ENCODE assay signal across 11 cellular contexts in the genomic region with DNA sequence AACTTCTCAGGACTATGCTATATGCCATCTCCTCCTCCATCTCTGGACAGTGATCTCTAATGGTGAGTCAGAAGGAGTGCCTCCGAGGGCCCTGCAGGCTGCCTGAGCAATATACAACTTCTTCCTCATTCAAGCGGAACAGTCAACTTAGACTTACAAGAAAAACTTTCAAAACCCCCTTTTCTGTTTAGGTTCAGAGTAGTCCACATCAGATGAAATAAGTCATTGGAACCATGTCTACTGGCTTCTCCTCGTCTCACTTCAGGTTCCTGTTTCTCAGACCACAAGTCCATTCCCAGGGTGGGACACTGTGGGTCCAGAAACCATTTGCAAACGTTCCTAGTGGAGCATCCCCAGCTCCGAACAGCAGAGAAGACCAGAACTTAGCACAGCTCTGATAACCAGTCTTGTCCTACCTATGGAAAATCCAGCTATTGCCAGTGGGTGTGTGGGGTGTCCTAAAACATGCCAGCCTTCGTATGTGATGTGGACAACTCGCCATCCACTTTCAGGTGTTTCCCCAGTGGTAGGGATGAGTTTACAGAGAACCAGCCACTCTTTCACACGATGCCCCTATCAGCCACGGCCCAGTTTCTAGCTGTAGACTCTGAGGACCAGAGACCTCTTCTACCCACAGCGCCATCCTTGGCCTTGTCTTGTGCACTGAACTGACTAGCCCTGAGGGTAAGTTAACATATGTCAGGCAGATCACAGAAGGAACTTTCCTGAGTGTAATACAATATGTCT. TPM values are rescaled to one million over a fixed set of nuclear protein-coding genes. Genes with fewer than 3 reads are reported as not detected.
DNase-seq lines count a peak whose midpoint lies in the region; ATAC-seq and TF ChIP-seq lines count a peak whose summit lies in the region.
"Had no signal": no experiment of that assay in that cellular context is flagged by ENCODE, and none has a peak within 500 bp of the region (broad histone marks: within the 10 kb centered on the region; RNA-seq: fewer than 3 reads in every experiment).

No MANE protein-coding gene starts in this region.

- peaks cover 7% of the 10 kb centered on the region for H3K36me3 ChIP-seq in IMR-90 (ENCODE audit: control insufficient read depth, insufficient read depth, low read length)
- no peaks in the 10 kb centered on the region for H3K36me3 ChIP-seq in mucosa of descending colon (ENCODE audit: low read depth)
- H3K36me3 ChIP-seq in esophagus muscularis mucosa = peaks cover 0 to 39% (median 19%) of the 10 kb centered on the region in 4 donors
- H3K36me3 ChIP-seq: right lobe of liver, uterus had no signal

- POLR2A ChIA-PET in IMR-90 (lab: Charles Lee; ENCODE audit: unreplicated experiment) = no interaction called here

- DNase-seq in IMR-90 (peak; percentile 6), mucosa of descending colon (no peak), NCI-H187 treated with DMSO at 0.1 percent for 48 hours (lab: John Stamatoyannopoulos, UW) (no peak), esophagus muscularis mucosa (ENCODE audit: extremely low spot score) (no peak)
- DNase-seq in activated effector memory CD4-positive, alpha-beta T cell treated with anti-CD3 and anti-CD28 coated beads, Interleukin-2, amount 50 U/mL, for 16 hours = no peak
- DNase-seq: hippocampal formation, right lobe of liver, uterus had no signal

- H3K23ac ChIP-seq in IMR-90 (ENCODE audit: low read depth, low read length) = no peak overlapping the region

- no TSS peak for BruUV-seq in IMR-90 (replicated peaks; lab: Mats Ljungman, UMichigan)

- no peak overlapping the region for H3K4me2 ChIP-seq in IMR-90 (ENCODE audit: low read depth, low read length)

- no peaks in the 10 kb centered on the region for H3K9me1 ChIP-seq in IMR-90 (ENCODE audit: insufficient read depth, low read length)

- intact Hi-C loops in IMR-90 (cut with micrococcal nuclease) = no loop called here
- intact Hi-C loops in mucosa of descending colon (cut with DNase I, micrococcal nuclease) = no loop called here
- intact Hi-C loops in esophagus muscularis mucosa (cut with DNase I) = no loop called here

- H3K4me3 ChIP-seq in IMR-90 (ENCODE audit: insufficient read depth, low read depth, low read length) (no peak overlapping the region), mucosa of descending colon (no peak overlapping the region), esophagus muscularis mucosa (no peak overlapping the region)
- H3K4me3 ChIP-seq: right lobe of liver, uterus had no signal

- H2BK120ac ChIP-seq in IMR-90 (ENCODE audit: low read depth, low read length) = no peak overlapping the region

- H3K4me1 ChIP-seq in IMR-90 (ENCODE audit: control insufficient read depth, insufficient read depth, low read length) (no peaks in the 10 kb centered on the region), mucosa of descending colon (ENCODE audit: low read depth) (no peaks in the 10 kb centered on the region), esophagus muscularis mucosa (no peaks in the 10 kb centered on the region)
- H3K4me1 ChIP-seq: right lobe of liver, uterus had no signal

- H2AK9ac ChIP-seq in IMR-90 (replicated peaks; ENCODE audit: low read depth, low read length, poor library complexity) = no peak overlapping the region

- H4K5ac ChIP-seq in IMR-90 (ENCODE audit: low read depth, low read length) = no peak overlapping the region

- H3K27ac ChIP-seq in IMR-90 (ENCODE audit: insufficient read depth, low read length) (no peak overlapping the region), esophagus muscularis mucosa (replicated peaks in 1 of 4) (no peak overlapping the region)
- H3K27ac ChIP-seq: right lobe of liver, uterus had no signal

- H2BK15ac ChIP-seq in IMR-90 (ENCODE audit: low read depth, low read length) = no peak overlapping the region

- H4K20me1 ChIP-seq in IMR-90 (ENCODE audit: insufficient read depth, low read length) = no peaks in the 10 kb centered on the region

- H3K9me3 ChIP-seq in IMR-90 (ENCODE audit: control insufficient read depth, insufficient read depth, low read length) = no peaks in the 10 kb centered on the region
- no peaks in the 10 kb centered on the region for H3K9me3 ChIP-seq in mucosa of descending colon
- H3K9me3 ChIP-seq in esophagus muscularis mucosa = no peaks in the 10 kb centered on the region
- H3K9me3 ChIP-seq: right lobe of liver, uterus had no signal

- no peak overlapping the region for H3K14ac ChIP-seq in IMR-90 (replicated peaks; ENCODE audit: low read depth, low read length)

- H3K79me1 ChIP-seq in IMR-90 (ENCODE audit: low read depth in 1 of 2, low read length in 2 of 2) = no peaks in the 10 kb centered on the region

- peak; percentile 74 for ATAC-seq in GM18868 (IDR thresholded peaks at IDR 0.05; ENCODE audit: unreplicated experiment)
- ATAC-seq in HG02571 (IDR thresholded peaks at IDR 0.05; ENCODE audit: unreplicated experiment) = peak; percentile 74
- no peak for ATAC-seq in IMR-90 (ENCODE audit: low read depth)
- peak; percentile 38 for ATAC-seq in mucosa of descending colon
- ATAC-seq: HCT116 had no signal

- CTCF ChIA-PET in IMR-90 (lab: Yijun Ruan, JAX) = no interaction called here

- H3K56ac ChIP-seq in IMR-90 (ENCODE audit: extremely low read depth, insufficient read depth, low read length) = no peak overlapping the region

- no peak overlapping the region for H2AFZ ChIP-seq in IMR-90 (replicated peaks; ENCODE audit: low read length, poor library complexity)

- dilution Hi-C loops in IMR-90 (cut with HindIII; ENCODE audit: low sequenced_read_pairs, unreplicated experiment) = no loop called here

- no peak for TF ChIP-seq CTCF in IMR-90 (conservative IDR thresholded peaks at IDR 0.05; ENCODE audit: low read depth, low read length)
- no peak for TF ChIP-seq CTCF in mucosa of descending colon (IDR thresholded peaks at IDR 0.05)
- TF ChIP-seq CTCF in esophagus muscularis mucosa (IDR thresholded peaks at IDR 0.05) = no peak

- H4K8ac ChIP-seq in IMR-90 (ENCODE audit: low read depth in 2 of 2, low read length in 2 of 2) = no peak overlapping the region

- WGBS in IMR-90 (ENCODE audit: extremely low coverage in 2 of 2, insufficient read length in 1 of 2), 2 experiments = no CpG with 5 or more reads among the region's 10 CpGs
- 60% methylated on average over 8 of the region's 10 CpGs for WGBS in esophagus muscularis mucosa

- no peak overlapping the region for H4K91ac ChIP-seq in IMR-90 (ENCODE audit: insufficient read depth, low read depth, low read length)

- TF ChIP-seq POLR2A in IMR-90 (IDR thresholded peaks at IDR 0.05; ENCODE audit: low read depth, low read length) (no peak), esophagus muscularis mucosa (IDR thresholded peaks at IDR 0.05; ENCODE audit: low read depth) (no peak)

- H3K9ac ChIP-seq in IMR-90 (ENCODE audit: low read depth, low read length) = no peak overlapping the region

- H3K18ac ChIP-seq in IMR-90 (ENCODE audit: low read depth, low read length) = no peak overlapping the region

- H2BK5ac ChIP-seq in IMR-90 (ENCODE audit: low read depth, low read length, poor library complexity, severe bottlenecking) = no peak overlapping the region

- TF ChIP-seq RAD21 in IMR-90 (IDR thresholded peaks at IDR 0.05; ENCODE audit: low read length) = no peak

- H3K27me3 ChIP-seq in IMR-90 (ENCODE audit: control insufficient read depth, insufficient read depth, low read length) (no peaks in the 10 kb centered on the region), esophagus muscularis mucosa (no peaks in the 10 kb centered on the region)
- H3K27me3 ChIP-seq: right lobe of liver, uterus had no signal

- H3K4ac ChIP-seq in IMR-90 (ENCODE audit: low read depth, low read length) = no peak overlapping the region

- in situ Hi-C loops in IMR-90 (cut with MboI; ENCODE audit: low sequenced_read_pairs) = no loop called here

- no peak for TF ChIP-seq EP300 in esophagus muscularis mucosa (IDR thresholded peaks at IDR 0.05)

- no peak overlapping the region for H2BK20ac ChIP-seq in IMR-90 (ENCODE audit: low read depth, low read length)

- no peak overlapping the region for H2AK5ac ChIP-seq in IMR-90 (ENCODE audit: low read depth, low read length)

TF ChIP-seq in IMR-90, 13 proteins besides CTCF, POLR2A, EP300 and RAD21 (continues in another document):
- TF ChIP-seq CHD1 (IDR thresholded peaks at IDR 0.05; ENCODE audit: low read depth, low read length) (no peak), BHLHE40 (IDR thresholded peaks at IDR 0.05; ENCODE audit: low read depth, low read length) (no peak), NFE2L2 (IDR thresholded peaks at IDR 0.05; ENCODE audit: low read depth, low read length) (no peak), RCOR1 (IDR thresholded peaks at IDR 0.05; ENCODE audit: insufficient replicate concordance, low read length) (no peak), FOS (IDR thresholded peaks at IDR 0.05; ENCODE audit: low read depth, low read length) (no peak)
- TF ChIP-seq, protein P1, sequence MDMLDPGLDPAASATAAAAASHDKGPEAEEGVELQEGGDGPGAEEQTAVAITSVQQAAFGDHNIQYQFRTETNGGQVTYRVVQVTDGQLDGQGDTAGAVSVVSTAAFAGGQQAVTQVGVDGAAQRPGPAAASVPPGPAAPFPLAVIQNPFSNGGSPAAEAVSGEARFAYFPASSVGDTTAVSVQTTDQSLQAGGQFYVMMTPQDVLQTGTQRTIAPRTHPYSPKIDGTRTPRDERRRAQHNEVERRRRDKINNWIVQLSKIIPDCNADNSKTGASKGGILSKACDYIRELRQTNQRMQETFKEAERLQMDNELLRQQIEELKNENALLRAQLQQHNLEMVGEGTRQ (IDR thresholded peaks at IDR 0.05; ENCODE audit: low read depth, low read length) = no peak
- TF ChIP-seq, protein P2, sequence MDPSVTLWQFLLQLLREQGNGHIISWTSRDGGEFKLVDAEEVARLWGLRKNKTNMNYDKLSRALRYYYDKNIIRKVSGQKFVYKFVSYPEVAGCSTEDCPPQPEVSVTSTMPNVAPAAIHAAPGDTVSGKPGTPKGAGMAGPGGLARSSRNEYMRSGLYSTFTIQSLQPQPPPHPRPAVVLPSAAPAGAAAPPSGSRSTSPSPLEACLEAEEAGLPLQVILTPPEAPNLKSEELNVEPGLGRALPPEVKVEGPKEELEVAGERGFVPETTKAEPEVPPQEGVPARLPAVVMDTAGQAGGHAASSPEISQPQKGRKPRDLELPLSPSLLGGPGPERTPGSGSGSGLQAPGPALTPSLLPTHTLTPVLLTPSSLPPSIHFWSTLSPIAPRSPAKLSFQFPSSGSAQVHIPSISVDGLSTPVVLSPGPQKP (IDR thresholded peaks at IDR 0.05; ENCODE audit: borderline replicate concordance, low read depth, low read length) = no peak

RNA-seq across cellular contexts. Expression of a gene that starts 32.7 kb away (rescaled TPM):
- total RNA-seq in IMR-90 (2012; rRNA removed) (2.2 and 3.6 TPM in 2 replicates), mucosa of descending colon (1 to 10 TPM; 5.7 to 6.3 (median 5.9) TPM), esophagus muscularis mucosa (1 to 10 TPM; 3.3 to 6.7 (median 5.3) TPM)
- 4.1 TPM in 2 replicates for polyA plus RNA-seq in IMR-90 (2012; rRNA removed)
- 0.78 and 0.81 TPM in 2 replicates for polyA plus RNA-seq in IMR-90 (2012; cell fraction: cytosol; rRNA removed)
- polyA plus RNA-seq in IMR-90 (2012; cell fraction: nucleus; rRNA removed; ENCODE audit: low replicate concordance) = 0.86 and 5.4 TPM in 2 replicates

RNA-seq across cellular contexts. Expression of a gene that starts 54.1 kb away (rescaled TPM):
- total RNA-seq in IMR-90 (2012; rRNA removed) (14.2 and 19.0 TPM in 2 replicates), mucosa of descending colon (10 to 100 TPM; 10.6 to 58.1 (median 14.5) TPM), esophagus muscularis mucosa (10 to 100 TPM; 51.5 to 67.2 (median 60.5) TPM)
- polyA plus RNA-seq in IMR-90 (2012; rRNA removed) = 13.9 and 16.2 TPM in 2 replicates
- polyA plus RNA-seq in IMR-90 (2012; cell fraction: cytosol; rRNA removed) = 10.4 and 13.4 TPM in 2 replicates
- 6.4 and 11.3 TPM in 2 replicates for polyA plus RNA-seq in IMR-90 (2012; cell fraction: nucleus; rRNA removed; ENCODE audit: low replicate concordance)
